Comparison of ENCODE assay signal across 8 cellular contexts in genomic region chr14:69260979-69261605, GRCh38.
DNase-seq lines count a peak whose midpoint lies in the region; ATAC-seq and TF ChIP-seq lines count a peak whose summit lies in the region.

No MANE protein-coding gene starts in this region.

- no peak overlapping the region for H2AFZ ChIP-seq in OCI-LY1 (ENCODE audit: low read length)

- no peak overlapping the region for H3K27ac ChIP-seq in OCI-LY1 (ENCODE audit: low read depth, low read length, poor library complexity, severe bottlenecking)

- TF ChIP-seq CTCF in OCI-LY1 (IDR thresholded peaks at IDR 0.05; ENCODE audit: low read length) (peak; percentile 55), astrocyte of the spinal cord (IDR thresholded peaks at IDR 0.05; ENCODE audit: low read depth, low read length) (peak; percentile 44)

- H3K9me2 ChIP-seq in OCI-LY1 (ENCODE audit: low read depth, low read length) = no peaks in the 10 kb centered on the region

- no peaks in the 10 kb centered on the region for H3K36me3 ChIP-seq in OCI-LY1 (ENCODE audit: insufficient read depth, low read length)

- H3K79me2 ChIP-seq in OCI-LY1 (ENCODE audit: insufficient read depth, low read length) = no peaks in the 10 kb centered on the region

- no peaks in the 10 kb centered on the region for H3K4me1 ChIP-seq in OCI-LY1 (ENCODE audit: insufficient read depth, low read length, severe bottlenecking)

- no peak overlapping the region for H3K9ac ChIP-seq in OCI-LY1 (ENCODE audit: low read length)

- peak overlapping the region; percentile 42 for H3K4me3 ChIP-seq in OCI-LY1 (ENCODE audit: low read depth, low read length, poor library complexity, severe bottlenecking)
- H3K4me3 ChIP-seq in astrocyte of the spinal cord (ENCODE audit: low read depth, low read length) = peak overlapping the region; percentile 31

- DNase-seq in NCI-H2196 (lab: John Stamatoyannopoulos, UW; ENCODE audit: unreplicated experiment) (peak; percentile 43), NCI-H2196 treated with DMSO at 0.1 percent for 48 hours (lab: John Stamatoyannopoulos, UW; ENCODE audit: unreplicated experiment) (no peak), astrocyte of the spinal cord (ENCODE audit: low read depth, low spot score) (no peak), iPS-NIHi7 (ENCODE audit: extremely low spot score) (peak; percentile 87), SKM-1 treated with dmso at 0.1 percent for 144 hours (lab: John Stamatoyannopoulos, UW; ENCODE audit: unreplicated experiment) (no peak)
- DNase-seq in stimulated activated CD4-positive, alpha-beta T cell treated with anti-CD3 and anti-CD28 coated beads, Interleukin-2, amount 100 ng/mL, for 24 hours = peak; percentile 44 to 67

- ATAC-seq in GM18870 (IDR thresholded peaks at IDR 0.05; ENCODE audit: unreplicated experiment) = no peak

- H3K27me3 ChIP-seq in OCI-LY1 (ENCODE audit: insufficient read depth, low read length) = peaks cover 6% of the 10 kb centered on the region; the same call in 1 of the 2 replicates

- in situ Hi-C loops in astrocyte of the spinal cord (cut with HindIII; ENCODE audit: low sequenced_read_pairs) = no loop called here

- no peaks in the 10 kb centered on the region for H3K9me3 ChIP-seq in OCI-LY1 (ENCODE audit: low read length)

- no peaks in the 10 kb centered on the region for H3F3A ChIP-seq in OCI-LY1 (ENCODE audit: insufficient read depth, low read length)

- peak overlapping the region; percentile 51; the same call in 1 of the 2 replicates for H3K4me2 ChIP-seq in OCI-LY1 (ENCODE audit: low read length)

- no peaks in the 10 kb centered on the region for H4K20me1 ChIP-seq in OCI-LY1 (ENCODE audit: insufficient read depth, low read length)

Comparison
In these comparisons a context has a peak if more than half of its experiments do, and no peak if none do; other contexts are left out.
1. DNase-seq: peak in NCI-H2196 (single experiment), iPS-NIHi7 (single experiment) and stimulated activated CD4-positive, alpha-beta T cell treated with anti-CD3 and anti-CD28 coated beads, Interleukin-2, amount 100 ng/mL, for 24 hours (2 of 2); none in NCI-H2196 treated with DMSO at 0.1 percent for 48 hours (single experiment), astrocyte of the spinal cord (single experiment) and SKM-1 treated with dmso at 0.1 percent for 144 hours (single experiment).